Comparison of ENCODE assay signal across 19 cellular contexts in the genomic region with DNA sequence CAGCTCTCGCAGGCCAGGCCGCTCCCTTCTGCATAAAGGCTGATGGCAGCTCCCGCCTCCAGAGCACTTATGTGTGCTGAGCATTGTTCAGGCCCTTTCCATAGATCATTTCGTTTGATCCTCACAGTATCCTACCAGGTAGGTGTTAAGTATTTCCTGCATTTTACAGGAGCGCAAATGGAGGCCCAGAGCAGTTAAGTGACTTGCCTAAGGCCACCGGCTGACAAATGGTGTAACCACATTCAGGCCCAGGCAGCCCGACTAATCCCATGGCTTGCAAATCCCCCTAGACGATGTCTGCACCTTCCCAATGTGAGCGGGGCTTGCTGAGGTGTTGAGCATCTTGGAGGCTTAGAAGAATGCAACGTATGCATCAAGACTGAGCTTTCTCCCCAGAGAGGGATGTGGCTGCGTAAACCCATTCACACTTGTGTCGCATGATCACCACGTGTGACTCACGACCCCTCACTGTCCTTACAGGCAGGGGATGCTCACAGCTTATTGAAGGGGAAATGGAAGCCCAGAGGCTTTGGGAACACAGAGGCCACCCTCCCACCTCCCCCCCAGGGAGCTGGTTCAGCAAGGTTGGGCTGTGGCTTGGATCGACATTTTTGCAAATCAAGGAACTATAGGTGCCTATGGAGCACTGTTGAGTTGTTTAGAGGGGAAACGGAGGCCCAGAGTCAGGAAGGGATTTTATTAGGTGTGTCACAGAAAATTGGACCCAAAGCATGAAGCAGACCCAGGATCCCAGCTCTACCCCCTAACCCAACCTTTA. TPM values are rescaled to one million over a fixed set of nuclear protein-coding genes. Genes with fewer than 3 reads are reported as not detected.
DNase-seq lines count a peak whose midpoint lies in the region; ATAC-seq, FAIRE-seq and TF ChIP-seq lines count a peak whose summit lies in the region.
"Had no signal": no experiment of that assay in that cellular context is flagged by ENCODE, and none has a peak within 500 bp of the region (broad histone marks: within the 10 kb centered on the region; RNA-seq: fewer than 3 reads in every experiment).

No MANE protein-coding gene starts in this region.

- POLR2A ChIA-PET in H1 (lab: Charles Lee; ENCODE audit: partially characterized antibody) = no interaction called here
- POLR2A ChIA-PET in OCI-LY7 (lab: Charles Lee) = interaction anchor here (0.6 kb wide), 1 partner anchor 61 kb away, joined by 3 read pairs; no protein-coding TSS in a partner anchor

- no peak overlapping the region for H3K23ac ChIP-seq in H1 (ENCODE audit: insufficient read length)

- BruUV-seq in OCI-LY7 (replicated peaks; lab: Mats Ljungman, UMichigan) = no TSS peak

- H3K9ac ChIP-seq in H1 (replicated peaks in 1 of 4; ENCODE audit: extremely low read depth in 1 of 4, low read depth in 3 of 4, low read length in 3 of 4) = no peak overlapping the region

- H3K23me2 ChIP-seq in H1 (ENCODE audit: low read depth, low read length) = no peaks in the 10 kb centered on the region

- H4K5ac ChIP-seq in H1 (ENCODE audit: insufficient read length, low read depth, low read length) = no peak overlapping the region

- H4K8ac ChIP-seq in H1 (ENCODE audit: extremely low read depth, insufficient read depth, low read length) = no peak overlapping the region; the same call in 1 of the 2 replicates

- no peak overlapping the region for H2BK120ac ChIP-seq in H1 (replicated peaks; ENCODE audit: low read depth, low read length)

- CTCF ChIA-PET in H1 (lab: Charles Lee; ENCODE audit: partially characterized antibody) = interaction anchor here (0.6 to 11.8 kb wide), 9 partner anchors 8 to 269 kb away, joined by 3 to 86 read pairs (median 5); partner anchors contain the start of genes BPIFB2 and SUN5
- CTCF ChIA-PET in OCI-LY7 (lab: Charles Lee; ENCODE audit: unreplicated experiment) = no interaction called here

- no peak overlapping the region for H2BK5ac ChIP-seq in H1 (ENCODE audit: low read depth, low read length)

- TF ChIP-seq EP300 in H1 (IDR thresholded peaks at IDR 0.05; ENCODE audit: borderline replicate concordance in 1 of 2, low read depth in 2 of 2, low read length in 2 of 2) = no peak

- DNase-seq in D721Med (ENCODE audit: insufficient read length, low spot score) (peak; percentile 49), HTR-8/SVneo (ENCODE audit: insufficient read length, low spot score) (no peak), H1 (ENCODE audit: low read depth in 1 of 2, low spot score in 2 of 2) (no peak), osteoblast (ENCODE audit: insufficient read length, low spot score, missing footprints) (peak; percentile 51), adrenal gland (no peak), OCI-LY7 (ENCODE audit: low spot score) (no peak)
- DNase-seq: DMS79 treated with DMSO at 0.1 percent for 48 hours, MM.1S, NCI-H1105, NCI-H2081, NCI-H748 treated with DMSO at 0.1 percent for 48 hours had no signal

- H3K18ac ChIP-seq in H1 (ENCODE audit: extremely low read depth, low read length) = peak overlapping the region; percentile 32; the same call in 1 of the 2 replicates

- H2BK20ac ChIP-seq in H1 (ENCODE audit: low read length) = no peak overlapping the region

- H3K79me1 ChIP-seq in H1 (ENCODE audit: low read depth, low read length) = no peaks in the 10 kb centered on the region

- H3K14ac ChIP-seq in H1 (ENCODE audit: insufficient read length) = no peak overlapping the region

- H4K20me1 ChIP-seq in H1 (replicated peaks in 1 of 2; ENCODE audit: control insufficient read depth in 1 of 2, insufficient read depth in 2 of 2, low read length in 2 of 2) = peaks cover 0 to 2% of the 10 kb centered on the region in 2 experiments
- no peaks in the 10 kb centered on the region for H4K20me1 ChIP-seq in osteoblast (ENCODE audit: insufficient read depth, low read length)
- no peaks in the 10 kb centered on the region for H4K20me1 ChIP-seq in OCI-LY7 (ENCODE audit: insufficient read depth, low read length)

- H3K36me3 ChIP-seq in H1 (ENCODE audit: control insufficient read depth in 2 of 4, insufficient read depth in 4 of 4, low read length in 3 of 4) (no peaks in the 10 kb centered on the region), osteoblast (ENCODE audit: insufficient read depth, low read length) (no peaks in the 10 kb centered on the region), adrenal gland (replicated peaks in 1 of 2) (no peaks in the 10 kb centered on the region), OCI-LY7 (ENCODE audit: insufficient read depth, low read length) (no peaks in the 10 kb centered on the region)
- H3K36me3 ChIP-seq: HAP-1 had no signal

- no peak for TF ChIP-seq RAD21 in H1 (IDR thresholded peaks at IDR 0.05 in 1 of 2, conservative IDR thresholded peaks at IDR 0.05 in 1 of 2; ENCODE audit: low read depth in 2 of 2, low read length in 2 of 2)

- H2AFZ ChIP-seq in H1 (ENCODE audit: low read length) (0 out of 2 replicates have a peak overlapping the region, but pooled peaks have one; percentile 9), osteoblast (ENCODE audit: low read length) (no peak overlapping the region), OCI-LY7 (ENCODE audit: low read length) (no peak overlapping the region)

- H3K9me2 ChIP-seq in OCI-LY7 (ENCODE audit: insufficient read depth, low read length) = no peaks in the 10 kb centered on the region

- TF ChIP-seq CTCF in D721Med (IDR thresholded peaks at IDR 0.05; ENCODE audit: insufficient read depth, missing control alignments) (no peak), H1 (IDR thresholded peaks at IDR 0.05; ENCODE audit: control extremely low read depth in 1 of 3, insufficient read depth in 1 of 3, low read depth in 1 of 3, low read length in 3 of 3) (no peak), osteoblast (IDR thresholded peaks at IDR 0.05; ENCODE audit: extremely low read depth, low read depth, low read length) (no peak), adrenal gland (IDR thresholded peaks at IDR 0.05) (no peak), OCI-LY7 (conservative IDR thresholded peaks at IDR 0.05; ENCODE audit: low read length) (no peak)

- no peak overlapping the region for H3K4me2 ChIP-seq in H1 (ENCODE audit: insufficient read depth in 1 of 2, low read depth in 2 of 2, low read length in 2 of 2)
- H3K4me2 ChIP-seq in osteoblast (ENCODE audit: insufficient read depth, low read length) = no peak overlapping the region
- no peak overlapping the region for H3K4me2 ChIP-seq in OCI-LY7 (ENCODE audit: low read length)

- H3K4me1 ChIP-seq in H1 (replicated peaks in 1 of 4; ENCODE audit: control insufficient read depth in 3 of 4, insufficient read depth in 4 of 4, low read length in 3 of 4) = peaks cover 0 to 11% (median 0%) of the 10 kb centered on the region in 4 experiments; a peak in 2 of 7 replicates
- no peaks in the 10 kb centered on the region for H3K4me1 ChIP-seq in osteoblast (ENCODE audit: insufficient read depth, low read length)
- no peaks in the 10 kb centered on the region for H3K4me1 ChIP-seq in adrenal gland (replicated peaks in 1 of 2)
- H3K4me1 ChIP-seq in OCI-LY7 (ENCODE audit: insufficient read depth, low read length, poor library complexity, severe bottlenecking) = no peaks in the 10 kb centered on the region
- H3K4me1 ChIP-seq: HAP-1 had no signal

- H3K9me3 ChIP-seq in H1 (ENCODE audit: insufficient read depth in 2 of 2, low read depth in 1 of 2, low read length in 1 of 2) (no peaks in the 10 kb centered on the region), osteoblast (ENCODE audit: low read depth, low read length) (no peaks in the 10 kb centered on the region), adrenal gland (replicated peaks in 1 of 3) (no peaks in the 10 kb centered on the region), OCI-LY7 (ENCODE audit: low read length) (no peaks in the 10 kb centered on the region)
- H3K9me3 ChIP-seq: HAP-1 had no signal

- H3K4ac ChIP-seq in H1 (replicated peaks; ENCODE audit: insufficient read length, low read depth, low read length) = no peak overlapping the region

- intact Hi-C loops in adrenal gland (cut with DNase I) (no loop called here), OCI-LY7 (cut with micrococcal nuclease; ENCODE audit: unreplicated experiment) (no loop called here)

- H4K91ac ChIP-seq in H1 (replicated peaks; ENCODE audit: insufficient read length, low read length) = no peak overlapping the region

- no peak overlapping the region for H3K56ac ChIP-seq in H1 (replicated peaks; ENCODE audit: insufficient read length, low read depth, low read length)

- H3K4me3 ChIP-seq in H1 (ENCODE audit: extremely low read depth in 1 of 4, insufficient read depth in 2 of 4, low read depth in 3 of 4, low read length in 4 of 4) = no peak overlapping the region
- no peak overlapping the region for H3K4me3 ChIP-seq in osteoblast (ENCODE audit: insufficient read depth, low read length)
- no peak overlapping the region for H3K4me3 ChIP-seq in adrenal gland
- no peak overlapping the region for H3K4me3 ChIP-seq in OCI-LY7 (ENCODE audit: low read depth, low read length, poor library complexity, severe bottlenecking)
- H3K4me3 ChIP-seq: HAP-1 had no signal

- 79% methylated on average over 16 of the region's 16 CpGs; no CpG with 5 or more reads in 1 of the 2 experiments for WGBS in H1 (ENCODE audit: extremely low coverage in 1 of 2, insufficient coverage in 1 of 2, insufficient read length in 1 of 2, insufficient replicate concordance in 2 of 2, low coverage in 1 of 2, low lambda C conversion rate in 2 of 2, missing lambda C conversion rate in 1 of 2), 2 experiments
- 60 to 79% (median 68%) methylated on average over 11 to 16 of the region's 16 CpGs for WGBS in adrenal gland, 4 donors

- no peaks in the 10 kb centered on the region for H3K27me3 ChIP-seq in H1 (replicated peaks in 1 of 4; ENCODE audit: control insufficient read depth in 3 of 4, extremely low read depth in 1 of 4, insufficient read depth in 3 of 4, low read length in 3 of 4)
- H3K27me3 ChIP-seq in osteoblast (ENCODE audit: insufficient read depth, low read length) = peaks cover 3% of the 10 kb centered on the region
- H3K27me3 ChIP-seq in adrenal gland = peaks cover 7% of the 10 kb centered on the region

- H2AK5ac ChIP-seq in H1 (ENCODE audit: low read depth, low read length) = no peak overlapping the region

- no peak for FAIRE-seq in D721Med (lab: Jason Lieb, UNC)
- peak; percentile 28 for FAIRE-seq in HTR-8/SVneo (lab: Jason Lieb, UNC)
- no peak for FAIRE-seq in H1 (lab: Jason Lieb, UNC)

- no peak for ATAC-seq in GM21717 (IDR thresholded peaks at IDR 0.05; ENCODE audit: unreplicated experiment)

- H2BK15ac ChIP-seq in H1 (ENCODE audit: low read length) = 0 out of 2 replicates have a peak overlapping the region, but pooled peaks have one; percentile 21

- 0 out of 2 replicates have a peak overlapping the region, but pooled peaks have one; percentile 50 for H2BK12ac ChIP-seq in H1 (ENCODE audit: low read depth, low read length)

- H3K79me2 ChIP-seq in H1 (ENCODE audit: control insufficient read depth in 1 of 2, insufficient read depth in 2 of 2, low read length in 2 of 2) (no peaks in the 10 kb centered on the region), osteoblast (ENCODE audit: insufficient read depth, low read length) (no peaks in the 10 kb centered on the region), OCI-LY7 (ENCODE audit: insufficient read depth, low read depth, low read length) (no peaks in the 10 kb centered on the region)

- no peak for TF ChIP-seq POLR2A in H1 (IDR thresholded peaks at IDR 0.05; ENCODE audit: control extremely low read depth in 1 of 2, low read depth in 2 of 2, low read length in 2 of 2)
- no peak for TF ChIP-seq POLR2A in adrenal gland (IDR thresholded peaks at IDR 0.05)

- no peak overlapping the region for H3K27ac ChIP-seq in H1 (ENCODE audit: low read depth, low read length)
- no peak overlapping the region for H3K27ac ChIP-seq in osteoblast (ENCODE audit: low read depth, low read length)
- no peak overlapping the region for H3K27ac ChIP-seq in adrenal gland
- no peak overlapping the region for H3K27ac ChIP-seq in OCI-LY7 (ENCODE audit: low read depth, low read length, poor library complexity, severe bottlenecking)
- H3K27ac ChIP-seq: C4-2B, HL-60 had no signal

RNA-seq across cellular contexts. Expression of gene BPIFB2, which starts 7.0 kb away (rescaled TPM):
- total RNA-seq in H1 (2021; fragmentation: NEBNext Ultra II Directional; extraction: Animal tissue kit (Norgen Biotek cat#: 25700)) = not detected in 2 replicates
- polyA plus RNA-seq in H1 (2011; rRNA removed) (not detected in 2 replicates), adrenal gland (not detected)
- polyA plus RNA-seq in H1 (2011; cell fraction: cytosol; rRNA removed) = 0.62 TPM
- polyA plus RNA-seq in H1 (2011; cell fraction: nucleus; rRNA removed) = not detected
- not detected in 4 replicates for polyA plus RNA-seq in H1 (2012, experiment 1 of 2)
- 0.13 TPM for polyA plus RNA-seq in H1 (2012, experiment 2 of 2)
- polyA plus RNA-seq in H1 (2013, experiment 1 of 2) = not detected
- polyA plus RNA-seq in H1 (2013, experiment 2 of 2) = not detected
- 0.15 TPM in 1 of 2 replicates, not detected in the other for polyA minus RNA-seq in H1 (2011; rRNA and poly(A)+ RNA removed)
- polyA minus RNA-seq in H1 (2011; cell fraction: cytosol; rRNA and poly(A)+ RNA removed) = not detected
- not detected for polyA minus RNA-seq in H1 (2011; cell fraction: nucleus; rRNA and poly(A)+ RNA removed)
- total RNA-seq in osteoblast (not detected in 2 replicates), adrenal gland (under 1 TPM in 1 of 8 donors, not detected in 7; 0.15 TPM), OCI-LY7 (2022) (not detected in 2 replicates)
- total RNA-seq in OCI-LY7 (2014; rRNA removed; shearing (Covaris generic)) = not detected in 2 replicates
- total RNA-seq: G401, HT1080, LHCN-M2, NCI-H460 had no signal

RNA-seq across cellular contexts. Expression of gene SUN5, which starts 10.3 kb away (rescaled TPM):
- not detected in 2 replicates for total RNA-seq in H1 (2021; fragmentation: NEBNext Ultra II Directional; extraction: Animal tissue kit (Norgen Biotek cat#: 25700))
- not detected in 2 replicates for polyA plus RNA-seq in H1 (2011; rRNA removed)
- polyA plus RNA-seq in H1 (2011; cell fraction: cytosol; rRNA removed) = not detected
- not detected for polyA plus RNA-seq in H1 (2011; cell fraction: nucleus; rRNA removed)
- not detected in 4 replicates for polyA plus RNA-seq in H1 (2012, experiment 1 of 2)
- not detected for polyA plus RNA-seq in H1 (2012, experiment 2 of 2)
- not detected for polyA plus RNA-seq in H1 (2013, experiment 1 of 2)
- polyA plus RNA-seq in H1 (2013, experiment 2 of 2) = not detected
- not detected in 2 replicates for polyA minus RNA-seq in H1 (2011; rRNA and poly(A)+ RNA removed)
- not detected for polyA minus RNA-seq in H1 (2011; cell fraction: cytosol; rRNA and poly(A)+ RNA removed)
- polyA minus RNA-seq in H1 (2011; cell fraction: nucleus; rRNA and poly(A)+ RNA removed) = not detected
- total RNA-seq in osteoblast = not detected in 2 replicates
- total RNA-seq in adrenal gland = not detected
- not detected for polyA plus RNA-seq in adrenal gland
- not detected in 2 replicates for total RNA-seq in OCI-LY7 (2014; rRNA removed; shearing (Covaris generic))
- total RNA-seq in OCI-LY7 (2022) = not detected in 2 replicates
- total RNA-seq: G401, HT1080, LHCN-M2, NCI-H460 had no signal

RNA-seq across cellular contexts. Expression of gene BPIFB6, which starts 16.9 kb away (rescaled TPM):
- not detected in 2 replicates for total RNA-seq in H1 (2021; fragmentation: NEBNext Ultra II Directional; extraction: Animal tissue kit (Norgen Biotek cat#: 25700))
- polyA plus RNA-seq in H1 (2011; rRNA removed) = not detected in 2 replicates
- not detected for polyA plus RNA-seq in H1 (2011; cell fraction: cytosol; rRNA removed)
- polyA plus RNA-seq in H1 (2011; cell fraction: nucleus; rRNA removed) = not detected
- not detected in 4 replicates for polyA plus RNA-seq in H1 (2012, experiment 1 of 2)
- polyA plus RNA-seq in H1 (2012, experiment 2 of 2) = not detected
- not detected for polyA plus RNA-seq in H1 (2013, experiment 1 of 2)
- polyA plus RNA-seq in H1 (2013, experiment 2 of 2) = not detected
- polyA minus RNA-seq in H1 (2011; rRNA and poly(A)+ RNA removed) = not detected in 2 replicates
- polyA minus RNA-seq in H1 (2011; cell fraction: cytosol; rRNA and poly(A)+ RNA removed) = not detected
- not detected for polyA minus RNA-seq in H1 (2011; cell fraction: nucleus; rRNA and poly(A)+ RNA removed)
- not detected in 2 replicates for total RNA-seq in osteoblast
- not detected for total RNA-seq in adrenal gland
- not detected for polyA plus RNA-seq in adrenal gland
- not detected in 2 replicates for total RNA-seq in OCI-LY7 (2014; rRNA removed; shearing (Covaris generic))
- not detected in 2 replicates for total RNA-seq in OCI-LY7 (2022)
- total RNA-seq: G401, HT1080, LHCN-M2, NCI-H460 had no signal

RNA-seq across cellular contexts. Expression of gene BPIFB3, which starts 39.2 kb away (rescaled TPM):
- not detected in 2 replicates for total RNA-seq in H1 (2021; fragmentation: NEBNext Ultra II Directional; extraction: Animal tissue kit (Norgen Biotek cat#: 25700))
- polyA plus RNA-seq in H1 (2011; rRNA removed) (0.16 TPM in 1 of 2 replicates, not detected in the other), adrenal gland (not detected)
- polyA plus RNA-seq in H1 (2011; cell fraction: cytosol; rRNA removed) = not detected
- 0.31 TPM for polyA plus RNA-seq in H1 (2011; cell fraction: nucleus; rRNA removed)
- polyA plus RNA-seq in H1 (2012, experiment 1 of 2) = not detected in 4 replicates
- polyA plus RNA-seq in H1 (2012, experiment 2 of 2) = not detected
- not detected for polyA plus RNA-seq in H1 (2013, experiment 1 of 2)
- polyA plus RNA-seq in H1 (2013, experiment 2 of 2) = not detected
- not detected in 2 replicates for polyA minus RNA-seq in H1 (2011; rRNA and poly(A)+ RNA removed)
- not detected for polyA minus RNA-seq in H1 (2011; cell fraction: cytosol; rRNA and poly(A)+ RNA removed)
- polyA minus RNA-seq in H1 (2011; cell fraction: nucleus; rRNA and poly(A)+ RNA removed) = not detected
- total RNA-seq in osteoblast (not detected in 2 replicates), adrenal gland (not detected), OCI-LY7 (2022) (not detected in 2 replicates)
- total RNA-seq in OCI-LY7 (2014; rRNA removed; shearing (Covaris generic)) = not detected in 2 replicates
- total RNA-seq: G401, HT1080, LHCN-M2, NCI-H460 had no signal

Comparison
In these comparisons a context has a peak if more than half of its experiments do, and no peak if none do; other contexts are left out.
1. DNase-seq: peak in D721Med (single experiment) and osteoblast (single experiment); none in HTR-8/SVneo (single experiment), H1 (0 of 2), adrenal gland (0 of 7) and OCI-LY7 (single experiment).